ENCODE assay signal across 1 cellular context in the genomic region with DNA sequence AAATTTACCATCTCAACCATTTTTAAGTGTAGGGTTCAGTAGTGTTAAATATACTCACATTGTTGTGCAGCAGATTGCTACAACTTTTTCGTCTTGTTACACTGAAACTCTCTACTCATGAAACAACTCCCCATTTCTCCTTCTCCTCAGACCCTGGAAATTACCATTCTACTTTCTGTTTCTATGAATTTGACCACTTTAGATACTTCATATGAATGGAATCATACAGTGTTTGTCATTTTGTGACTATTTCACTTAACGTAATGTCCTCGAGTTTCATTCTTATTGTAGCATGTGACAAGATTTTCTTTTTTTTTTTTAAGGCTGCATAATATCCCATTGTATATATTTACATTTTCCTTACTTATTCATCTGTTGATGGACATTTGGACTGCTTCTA.
A peak's percentile ranks its signal among the peaks of the same experiment; 100 is the strongest.
TF ChIP-seq lines count a peak whose summit lies in the region.

No MANE protein-coding gene starts in this region.

TF ChIP-seq in GM12878, 131 proteins besides CTCF, POLR2A, EP300 and RAD21 (continued from another document):
- TF ChIP-seq GATAD2B (conservative IDR thresholded peaks at IDR 0.05; ENCODE audit: low read depth) (no peak), YBX1 (IDR thresholded peaks at IDR 0.05) (no peak), NFYA (IDR thresholded peaks at IDR 0.05; ENCODE audit: borderline replicate concordance, low read depth, low read length) (no peak), CREB1 (IDR thresholded peaks at IDR 0.05; ENCODE audit: low read depth) (0 out of 2 replicates have a peak, but pooled peaks have one; percentile 12), ZNF384 (IDR thresholded peaks at IDR 0.05; ENCODE audit: borderline replicate concordance, low read depth, low read length) (0 out of 2 replicates have a peak, but pooled peaks have one; percentile 42), CREM (IDR thresholded peaks at IDR 0.05; ENCODE audit: low read depth) (peak; percentile 50), IKZF2 (IDR thresholded peaks at IDR 0.05) (peak; percentile 34 to 52; a peak in 2 of 4 replicates), RAD51 (IDR thresholded peaks at IDR 0.05) (no peak), RCOR1 (conservative IDR thresholded peaks at IDR 0.05; ENCODE audit: low read depth, low read length) (no peak), ZNF217 (IDR thresholded peaks at IDR 0.05) (no peak), SP1 (IDR thresholded peaks at IDR 0.05; ENCODE audit: low read depth, low read length) (no peak), SMAD1 (IDR thresholded peaks at IDR 0.05; ENCODE audit: low read depth, partially characterized antibody) (no peak), BHLHE40 (IDR thresholded peaks at IDR 0.05; ENCODE audit: borderline replicate concordance in 1 of 2, low read depth in 2 of 2, low read length in 1 of 2) (0 out of 4 replicates have a peak, but pooled peaks of 1 of the 2 experiments have one; percentile 24), NFIC (IDR thresholded peaks at IDR 0.05; ENCODE audit: low read depth, low read length) (peak; percentile 67; the same call in 1 of the 2 replicates), MTA3 (IDR thresholded peaks at IDR 0.05; ENCODE audit: borderline replicate concordance, low read length) (no peak)
- TF ChIP-seq, protein P1, sequence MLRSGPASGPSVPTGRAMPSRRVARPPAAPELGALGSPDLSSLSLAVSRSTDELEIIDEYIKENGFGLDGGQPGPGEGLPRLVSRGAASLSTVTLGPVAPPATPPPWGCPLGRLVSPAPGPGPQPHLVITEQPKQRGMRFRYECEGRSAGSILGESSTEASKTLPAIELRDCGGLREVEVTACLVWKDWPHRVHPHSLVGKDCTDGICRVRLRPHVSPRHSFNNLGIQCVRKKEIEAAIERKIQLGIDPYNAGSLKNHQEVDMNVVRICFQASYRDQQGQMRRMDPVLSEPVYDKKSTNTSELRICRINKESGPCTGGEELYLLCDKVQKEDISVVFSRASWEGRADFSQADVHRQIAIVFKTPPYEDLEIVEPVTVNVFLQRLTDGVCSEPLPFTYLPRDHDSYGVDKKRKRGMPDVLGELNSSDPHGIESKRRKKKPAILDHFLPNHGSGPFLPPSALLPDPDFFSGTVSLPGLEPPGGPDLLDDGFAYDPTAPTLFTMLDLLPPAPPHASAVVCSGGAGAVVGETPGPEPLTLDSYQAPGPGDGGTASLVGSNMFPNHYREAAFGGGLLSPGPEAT (IDR thresholded peaks at IDR 0.05; ENCODE audit: low read depth), result peak; percentile 55
TF ChIP-seq in GM12878: peak in this region for 9.
